8 cellular contexts compared by ENCODE assay signal in genomic region chr6:37432916-37433656, GRCh38. TPM values are rescaled to one million over a fixed set of nuclear protein-coding genes. Genes with fewer than 3 reads are reported as not detected.
A peak's percentile ranks its signal among the peaks of the same experiment; 100 is the strongest.
DNase-seq lines count a peak whose midpoint lies in the region; ATAC-seq and TF ChIP-seq lines count a peak whose summit lies in the region.

CMTR1 (plus strand) TSS chr6:37433221; CDS start chr6:37435630, 2,409 bp downstream.

- peaks cover 4% of the 10 kb centered on the region for H3K36me3 Mint-ChIP-seq in activated naive CD8-positive, alpha-beta T cell

- ATAC-seq in HG02623 (IDR thresholded peaks at IDR 0.05; ENCODE audit: unreplicated experiment), result peak; percentile 82

- H3K36me3 ChIP-seq in osteoblast (ENCODE audit: insufficient read depth, low read length) (peaks cover 15% of the 10 kb centered on the region), testis (ENCODE audit: low read depth, missing control alignments) (no peaks in the 10 kb centered on the region)

- H3K4me1 Mint-ChIP-seq in activated naive CD8-positive, alpha-beta T cell (ENCODE audit: low read depth), result peaks cover 40% of the 10 kb centered on the region

- intact Hi-C loops in testis (cut with DNase I; ENCODE audit: low total_unique reads), result no loop called here

- TF ChIP-seq CTCF in osteoblast (IDR thresholded peaks at IDR 0.05; ENCODE audit: extremely low read depth, low read depth, low read length) (no peak), testis (IDR thresholded peaks at IDR 0.05) (no peak)

- H3K9me3 Mint-ChIP-seq in activated naive CD8-positive, alpha-beta T cell (ENCODE audit: low read depth), result no peaks in the 10 kb centered on the region

- TF ChIP-seq POLR2A in GM10847 (IDR thresholded peaks at IDR 0.05; ENCODE audit: extremely low read depth, insufficient read length) (peak; percentile 74), testis (IDR thresholded peaks at IDR 0.05) (no peak)

- H3K4me3 Mint-ChIP-seq in activated naive CD8-positive, alpha-beta T cell, result peak within 1 kb of the TSS; percentile 96

- no peaks in the 10 kb centered on the region for H3K27me3 ChIP-seq in osteoblast (ENCODE audit: insufficient read depth, low read length)
- no peaks in the 10 kb centered on the region for H3K27me3 ChIP-seq in testis

- H3K27me3 Mint-ChIP-seq in activated naive CD8-positive, alpha-beta T cell, result peaks cover under 1% of the 10 kb centered on the region

- H3K4me1 ChIP-seq in osteoblast (ENCODE audit: insufficient read depth, low read length) (peaks cover 13% of the 10 kb centered on the region), testis (peaks cover 21% of the 10 kb centered on the region)

- H3K4me2 ChIP-seq in osteoblast (ENCODE audit: insufficient read depth, low read length), result peak within 1 kb of the TSS; percentile 97

- H3K27ac Mint-ChIP-seq in activated naive CD8-positive, alpha-beta T cell, result peak within 1 kb of the TSS; percentile 98

- H3K4me3 ChIP-seq in osteoblast (ENCODE audit: insufficient read depth, low read length), result peak within 1 kb of the TSS; percentile 89
- H3K4me3 ChIP-seq in testis, result peak within 1 kb of the TSS; percentile 95 to 99

- H3K27ac ChIP-seq in osteoblast (ENCODE audit: low read depth, low read length) (peak within 1 kb of the TSS; percentile 87), testis (peak within 1 kb of the TSS; percentile 91 to 95)

- H2AFZ ChIP-seq in osteoblast (ENCODE audit: low read length), result peak within 1 kb of the TSS; percentile 100

- H4K20me1 ChIP-seq in osteoblast (ENCODE audit: insufficient read depth, low read length), result no peaks in the 10 kb centered on the region

- H3K9me3 ChIP-seq in osteoblast (ENCODE audit: low read depth, low read length) (no peaks in the 10 kb centered on the region), testis (no peaks in the 10 kb centered on the region)

- DNase-seq in NCI-H1092 treated with DMSO at 0.1 percent for 48 hours (lab: John Stamatoyannopoulos, UW), result peak; percentile 66
- DNase-seq in SKM-1 treated with dmso at 0.1 percent for 144 hours (lab: John Stamatoyannopoulos, UW; ENCODE audit: unreplicated experiment), result peak; percentile 92
- peak; percentile 92 for DNase-seq in glomerular visceral epithelial cell (ENCODE audit: extremely low spot score)
- peak; percentile 99 for DNase-seq in osteoblast (ENCODE audit: insufficient read length, low spot score, missing footprints)
- peak; percentile 95 for DNase-seq in testis

- WGBS in testis, 2 donors, result 1 to 2% methylated on average over 14 to 60 of the region's 61 CpGs

- H3K79me2 ChIP-seq in osteoblast (ENCODE audit: insufficient read depth, low read length), result peaks cover 49% of the 10 kb centered on the region

RNA-seq across cellular contexts. Expression of gene CMTR1, which starts in this region (rescaled TPM):
- total RNA-seq in osteoblast, result 38.7 and 39.5 TPM in 2 replicates
- total RNA-seq in testis, result 100 to 1,000 TPM; 231 to 234 TPM
- polyA plus RNA-seq in testis (ENCODE audit: insufficient read depth, low read depth, low replicate concordance), result 123 TPM

Comparison
In these comparisons a context has a peak if more than half of its experiments do, and no peak if none do; other contexts are left out.
1. Peak in every context shown above with its lines: DNase-seq, ATAC-seq, H3K4me3 ChIP-seq and H3K27ac ChIP-seq.